2 cellular contexts compared by ENCODE assay signal in the genomic region with DNA sequence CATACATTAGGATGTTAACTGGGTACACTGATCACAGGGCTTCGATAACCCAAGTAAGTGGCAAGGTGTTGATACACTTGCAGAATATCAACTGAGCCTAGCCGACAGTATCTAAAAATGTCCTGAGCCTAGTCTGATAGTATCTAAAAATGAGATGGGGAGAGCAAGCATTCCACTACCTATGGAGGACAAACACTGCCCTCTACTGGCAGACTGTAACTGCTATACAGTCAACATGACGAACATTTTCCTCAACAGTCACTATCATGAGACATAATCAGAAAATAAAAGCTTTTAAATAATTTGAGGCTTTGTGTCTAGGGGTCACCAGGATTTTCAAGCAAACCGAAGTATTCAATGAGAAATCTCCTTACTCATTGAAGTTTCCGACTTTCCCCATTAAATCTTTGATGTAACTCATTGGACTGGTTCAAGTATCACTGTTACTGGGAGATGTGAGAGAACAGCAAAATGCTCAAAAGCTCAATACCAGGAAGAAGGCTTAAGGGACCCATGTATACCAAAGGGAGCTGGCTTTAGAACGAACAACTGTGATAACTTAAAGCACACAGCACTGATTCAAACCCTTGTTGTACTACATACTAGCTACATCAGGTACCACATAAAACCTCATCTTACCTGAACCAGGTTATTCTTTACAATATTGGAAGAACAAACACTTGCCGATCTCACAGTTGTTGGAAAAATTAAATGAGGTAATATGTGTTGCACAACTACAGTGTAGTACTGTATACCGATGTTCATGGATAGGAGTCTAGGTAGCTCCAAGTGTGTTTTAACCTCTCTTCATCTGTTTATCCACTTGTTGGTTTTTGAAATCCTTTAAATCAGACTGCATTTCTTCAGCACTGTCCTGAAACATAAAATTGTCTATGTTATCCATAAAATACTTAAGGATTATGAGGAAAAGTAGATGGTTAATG.
TF ChIP-seq lines count a peak whose summit lies in the region.

No MANE protein-coding gene starts in this region.

TF ChIP-seq in HCT116, 20 proteins besides CTCF, POLR2A, EP300 and RAD21:
- TF ChIP-seq, protein P1, sequence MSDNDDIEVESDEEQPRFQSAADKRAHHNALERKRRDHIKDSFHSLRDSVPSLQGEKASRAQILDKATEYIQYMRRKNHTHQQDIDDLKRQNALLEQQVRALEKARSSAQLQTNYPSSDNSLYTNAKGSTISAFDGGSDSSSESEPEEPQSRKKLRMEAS (IDR thresholded peaks at IDR 0.05), result peak; percentile 10; the same call in 1 of the 2 replicates
- TF ChIP-seq CEBPB (IDR thresholded peaks at IDR 0.05; ENCODE audit: low read depth) (no peak), JUND (IDR thresholded peaks at IDR 0.05) (peak; percentile 40; the same call in 1 of the 2 replicates), CBX3 (IDR thresholded peaks at IDR 0.05; ENCODE audit: low read depth) (0 out of 2 replicates have a peak, but pooled peaks have one; percentile 45), FOSL1 (IDR thresholded peaks at IDR 0.05; ENCODE audit: low read depth) (peak; percentile 18; the same call in 1 of the 2 replicates), ZNF274 (IDR thresholded peaks at IDR 0.05; ENCODE audit: low read depth, low read length) (no peak)

TF ChIP-seq in HepG2, 621 proteins besides CTCF, POLR2A, EP300 and RAD21:
- TF ChIP-seq TEAD3 (CRISPR knock-in tag; optimal IDR thresholded peaks at IDR 0.05; ENCODE audit: borderline replicate concordance), result peak; percentile 82
- TF ChIP-seq SMC3 (IDR thresholded peaks at IDR 0.05; ENCODE audit: low read length), result peak; percentile 92
- TF ChIP-seq NCOA2 (CRISPR knock-in tag; IDR thresholded peaks at IDR 0.05), result no peak
- 0 out of 2 replicates have a peak, but pooled peaks have one; percentile 24 for TF ChIP-seq KDM3A (CRISPR knock-in tag; IDR thresholded peaks at IDR 0.05; ENCODE audit: low read depth)
- peak; percentile 45; the same call in 1 of the 2 replicates for TF ChIP-seq GATAD1 (CRISPR knock-in tag; IDR thresholded peaks at IDR 0.05)
- peak; percentile 25; the same call in 1 of the 2 replicates for TF ChIP-seq PATZ1 (CRISPR knock-in tag; IDR thresholded peaks at IDR 0.05)
- TF ChIP-seq FOXA3 (CRISPR knock-in tag; IDR thresholded peaks at IDR 0.05), result peak; percentile 64
- TF ChIP-seq CREB1 (IDR thresholded peaks at IDR 0.05), result no peak
- TF ChIP-seq CREB1 (CRISPR knock-in tag; IDR thresholded peaks at IDR 0.05), result 0 out of 2 replicates have a peak, but pooled peaks have one; percentile 35
- TF ChIP-seq MIXL1 (CRISPR knock-in tag; IDR thresholded peaks at IDR 0.05), result 0 out of 2 replicates have a peak, but pooled peaks have one; percentile 50
- 0 out of 2 replicates have a peak, but pooled peaks have one; percentile 18 for TF ChIP-seq HNF4G (IDR thresholded peaks at IDR 0.05; ENCODE audit: borderline replicate concordance, low read depth, low read length)
- TF ChIP-seq HNF4G (CRISPR knock-in tag; IDR thresholded peaks at IDR 0.05; ENCODE audit: borderline replicate concordance, low read depth), result no peak
- TF ChIP-seq, protein P2, sequence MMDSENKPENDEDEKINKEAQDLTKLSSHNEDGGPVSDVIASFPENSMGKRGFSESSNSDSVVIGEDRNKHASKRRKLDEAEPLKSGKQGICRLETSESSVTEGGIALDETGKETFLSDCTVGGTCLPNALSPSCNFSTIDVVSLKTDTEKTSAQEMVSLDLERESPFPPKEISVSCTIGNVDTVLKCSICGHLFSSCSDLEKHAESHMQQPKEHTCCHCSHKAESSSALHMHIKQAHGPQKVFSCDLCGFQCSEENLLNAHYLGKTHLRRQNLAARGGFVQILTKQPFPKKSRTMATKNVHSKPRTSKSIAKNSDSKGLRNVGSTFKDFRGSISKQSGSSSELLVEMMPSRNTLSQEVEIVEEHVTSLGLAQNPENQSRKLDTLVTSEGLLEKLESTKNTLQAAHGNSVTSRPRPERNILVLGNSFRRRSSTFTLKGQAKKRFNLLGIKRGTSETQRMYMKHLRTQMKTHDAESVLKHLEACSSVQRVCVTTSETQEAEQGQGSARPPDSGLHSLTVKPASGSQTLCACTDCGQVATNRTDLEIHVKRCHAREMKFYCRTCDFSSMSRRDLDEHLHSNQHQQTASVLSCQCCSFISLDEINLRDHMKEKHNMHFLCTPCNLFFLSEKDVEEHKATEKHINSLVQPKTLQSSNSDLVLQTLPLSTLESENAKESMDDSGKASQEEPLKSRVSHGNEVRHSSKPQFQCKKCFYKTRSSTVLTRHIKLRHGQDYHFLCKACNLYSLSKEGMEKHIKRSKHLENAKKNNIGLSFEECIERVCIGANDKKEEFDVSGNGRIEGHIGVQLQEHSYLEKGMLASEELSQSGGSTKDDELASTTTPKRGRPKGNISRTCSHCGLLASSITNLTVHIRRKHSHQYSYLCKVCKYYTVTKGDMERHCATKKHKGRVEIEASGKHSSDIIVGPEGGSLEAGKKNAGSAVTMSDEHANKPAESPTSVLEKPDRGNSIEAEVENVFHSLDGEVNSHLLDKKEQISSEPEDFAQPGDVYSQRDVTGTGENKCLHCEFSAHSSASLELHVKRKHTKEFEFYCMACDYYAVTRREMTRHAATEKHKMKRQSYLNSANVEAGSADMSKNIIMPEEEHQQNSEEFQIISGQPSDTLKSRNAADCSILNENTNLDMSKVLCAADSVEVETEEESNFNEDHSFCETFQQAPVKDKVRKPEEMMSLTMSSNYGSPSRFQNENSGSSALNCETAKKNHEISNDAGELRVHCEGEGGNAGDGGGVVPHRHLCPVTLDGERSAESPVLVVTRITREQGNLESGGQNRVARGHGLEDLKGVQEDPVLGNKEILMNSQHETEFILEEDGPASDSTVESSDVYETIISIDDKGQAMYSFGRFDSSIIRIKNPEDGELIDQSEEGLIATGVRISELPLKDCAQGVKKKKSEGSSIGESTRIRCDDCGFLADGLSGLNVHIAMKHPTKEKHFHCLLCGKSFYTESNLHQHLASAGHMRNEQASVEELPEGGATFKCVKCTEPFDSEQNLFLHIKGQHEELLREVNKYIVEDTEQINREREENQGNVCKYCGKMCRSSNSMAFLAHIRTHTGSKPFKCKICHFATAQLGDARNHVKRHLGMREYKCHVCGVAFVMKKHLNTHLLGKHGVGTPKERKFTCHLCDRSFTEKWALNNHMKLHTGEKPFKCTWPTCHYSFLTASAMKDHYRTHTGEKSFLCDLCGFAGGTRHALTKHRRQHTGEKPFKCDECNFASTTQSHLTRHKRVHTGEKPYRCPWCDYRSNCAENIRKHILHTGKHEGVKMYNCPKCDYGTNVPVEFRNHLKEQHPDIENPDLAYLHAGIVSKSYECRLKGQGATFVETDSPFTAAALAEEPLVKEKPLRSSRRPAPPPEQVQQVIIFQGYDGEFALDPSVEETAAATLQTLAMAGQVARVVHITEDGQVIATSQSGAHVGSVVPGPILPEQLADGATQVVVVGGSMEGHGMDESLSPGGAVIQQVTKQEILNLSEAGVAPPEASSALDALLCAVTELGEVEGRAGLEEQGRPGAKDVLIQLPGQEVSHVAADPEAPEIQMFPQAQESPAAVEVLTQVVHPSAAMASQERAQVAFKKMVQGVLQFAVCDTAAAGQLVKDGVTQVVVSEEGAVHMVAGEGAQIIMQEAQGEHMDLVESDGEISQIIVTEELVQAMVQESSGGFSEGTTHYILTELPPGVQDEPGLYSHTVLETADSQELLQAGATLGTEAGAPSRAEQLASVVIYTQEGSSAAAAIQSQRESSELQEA (CRISPR knock-in tag; IDR thresholded peaks at IDR 0.05; ENCODE audit: not compliant biosample characterization), result no peak
- TF ChIP-seq, protein P1 (IDR thresholded peaks at IDR 0.05), result no peak; the same call in 1 of the 2 replicates
- TF ChIP-seq MED1 (CRISPR knock-in tag; IDR thresholded peaks at IDR 0.05), result 0 out of 2 replicates have a peak, but pooled peaks have one; percentile 28
- 0 out of 2 replicates have a peak, but pooled peaks have one; percentile 13 for TF ChIP-seq SMAD3 (CRISPR knock-in tag; IDR thresholded peaks at IDR 0.05)
- no peak for TF ChIP-seq ZNF589 (CRISPR knock-in tag; conservative IDR thresholded peaks at IDR 0.05)
- no peak for TF ChIP-seq THYN1 (CRISPR knock-in tag; IDR thresholded peaks at IDR 0.05; ENCODE audit: borderline replicate concordance, low read depth)
- TF ChIP-seq FOXK1 (CRISPR knock-in tag; IDR thresholded peaks at IDR 0.05; ENCODE audit: borderline replicate concordance, low read depth), result peak; percentile 15; the same call in 1 of the 2 replicates
- no peak for TF ChIP-seq ASH2L (IDR thresholded peaks at IDR 0.05; ENCODE audit: insufficient read length, low read depth, low read length)
- TF ChIP-seq ZNF331 (CRISPR knock-in tag; IDR thresholded peaks at IDR 0.05), result peak; percentile 30; the same call in 1 of the 2 replicates
- TF ChIP-seq FOXJ3 (CRISPR knock-in tag; IDR thresholded peaks at IDR 0.05; ENCODE audit: borderline replicate concordance), result peak; percentile 54
- peak in 1 of 2 experiments; percentile 57; a peak in 1 of 4 replicates for TF ChIP-seq HMGXB4 (CRISPR knock-in tag; IDR thresholded peaks at IDR 0.05; ENCODE audit: borderline replicate concordance in 1 of 2, low read depth in 1 of 2)
- TF ChIP-seq STAG1 (CRISPR knock-in tag; IDR thresholded peaks at IDR 0.05), result peak; percentile 88
- TF ChIP-seq FOXA1 (IDR thresholded peaks at IDR 0.05), result no peak
- TF ChIP-seq FOXA1 (CRISPR knock-in tag; IDR thresholded peaks at IDR 0.05), result peak; percentile 79
- TF ChIP-seq ZNF33A (CRISPR knock-in tag; IDR thresholded peaks at IDR 0.05; ENCODE audit: borderline replicate concordance), result 0 out of 2 replicates have a peak, but pooled peaks have one; percentile 20
- 0 out of 2 replicates have a peak, but pooled peaks have one; percentile 8 for TF ChIP-seq ZNF652 (CRISPR knock-in tag; IDR thresholded peaks at IDR 0.05; ENCODE audit: borderline replicate concordance, low read depth)
TF ChIP-seq in HepG2: peak in this region for 19.
